In genomic region chr2:67388680-67389079, GRCh38 we compare ENCODE assay signal across 1 cellular context.
TF ChIP-seq lines count a peak whose summit lies in the region.

No MANE protein-coding gene starts in this region.

TF ChIP-seq in H1, 55 proteins besides CTCF, POLR2A, EP300 and RAD21:
- no peak for TF ChIP-seq CHD1 (IDR thresholded peaks at IDR 0.05; ENCODE audit: low read depth, low read length)
- TF ChIP-seq, protein P1, sequence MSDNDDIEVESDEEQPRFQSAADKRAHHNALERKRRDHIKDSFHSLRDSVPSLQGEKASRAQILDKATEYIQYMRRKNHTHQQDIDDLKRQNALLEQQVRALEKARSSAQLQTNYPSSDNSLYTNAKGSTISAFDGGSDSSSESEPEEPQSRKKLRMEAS (IDR thresholded peaks at IDR 0.05), result no peak
- no peak for TF ChIP-seq CHD2 (IDR thresholded peaks at IDR 0.05; ENCODE audit: low read length)
- no peak for TF ChIP-seq KDM5A (IDR thresholded peaks at IDR 0.05; ENCODE audit: low read length)
